In the genomic region with DNA sequence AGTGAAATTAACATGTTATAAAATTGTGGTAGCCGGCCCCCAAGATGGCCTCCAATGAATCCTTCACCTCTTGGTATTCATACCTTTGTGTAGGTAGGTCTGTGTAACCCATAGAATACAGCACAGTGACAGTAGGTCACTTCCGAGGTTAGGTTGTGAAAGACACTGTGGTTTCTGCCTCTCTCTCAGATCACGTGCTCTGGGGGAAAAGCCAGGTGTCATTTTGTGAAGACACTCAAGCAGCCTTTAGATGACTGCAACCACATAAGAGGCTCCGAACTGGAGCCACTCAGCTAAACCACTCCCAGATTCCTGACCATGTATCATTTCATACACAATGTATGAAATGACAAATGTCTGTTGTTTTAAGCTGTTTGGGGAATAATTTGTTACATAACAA, we compare ENCODE assay signal across 8 cellular contexts.
DNase-seq lines count a peak whose midpoint lies in the region; ATAC-seq and TF ChIP-seq lines count a peak whose summit lies in the region.

No MANE protein-coding gene starts in this region.

- peak; percentile 74 for DNase-seq in NCI-H510A treated with DMSO at 0.1 percent for 48 hours (lab: John Stamatoyannopoulos, UW)
- peak; percentile 60 for DNase-seq in activated gamma-delta T cell treated with anti-CD3 and anti-CD28 coated beads, Interleukin-2, amount 50 U/mL, for 16 hours (ENCODE audit: low read depth)
- peak; percentile 36 to 44 for DNase-seq in stimulated activated CD8-positive, alpha-beta memory T cell treated with anti-CD3 and anti-CD28 coated beads, Interleukin-2, amount 100 ng/mL, for 1 hour (ENCODE audit: low read depth in 2 of 2)
- no peak for DNase-seq in cortex of kidney (lab: John Stamatoyannopoulos, UW)
- no peak for DNase-seq in tibial artery

- no peak overlapping the region for H3K27ac ChIP-seq in tibial artery

- H3K36me3 ChIP-seq in tibial artery, result no peaks in the 10 kb centered on the region

- no peak overlapping the region for H3K4me3 ChIP-seq in tibial artery

- no peaks in the 10 kb centered on the region for H3K9me3 ChIP-seq in tibial artery

- H3K27me3 ChIP-seq in tibial artery, result no peaks in the 10 kb centered on the region

- no peaks in the 10 kb centered on the region for H3K4me1 ChIP-seq in tibial artery

- TF ChIP-seq CTCF in tibial artery (IDR thresholded peaks at IDR 0.05), result no peak

- intact Hi-C loops in tibial artery (cut with DNase I; ENCODE audit: low total_unique reads), result no loop called here

- peak; percentile 95 for ATAC-seq in GM18508 (IDR thresholded peaks at IDR 0.05; ENCODE audit: insufficient read depth, unreplicated experiment)
- ATAC-seq in HG02798 (IDR thresholded peaks at IDR 0.05; ENCODE audit: poor library complexity, unreplicated experiment), result peak; percentile 99
- no peak for ATAC-seq in SK-N-SH treated with all-trans-retinoic acid at 6 μM for 48 hours

TF ChIP-seq in SK-N-SH treated with all-trans-retinoic acid at 6 μM for 48 hours, 23 proteins besides CTCF, POLR2A, EP300 and RAD21:
- TF ChIP-seq GLIS3 (CRISPR knock-in tag; IDR thresholded peaks at IDR 0.05) (no peak), OSR1 (CRISPR knock-in tag; IDR thresholded peaks at IDR 0.05) (no peak), ESRRG (CRISPR knock-in tag; IDR thresholded peaks at IDR 0.05) (no peak), ARNTL (CRISPR knock-in tag; IDR thresholded peaks at IDR 0.05; ENCODE audit: borderline replicate concordance, low read depth) (no peak), PPARA (CRISPR knock-in tag; IDR thresholded peaks at IDR 0.05; ENCODE audit: borderline replicate concordance) (no peak), ZNF70 (CRISPR knock-in tag; IDR thresholded peaks at IDR 0.05) (no peak)
- TF ChIP-seq, protein P1, sequence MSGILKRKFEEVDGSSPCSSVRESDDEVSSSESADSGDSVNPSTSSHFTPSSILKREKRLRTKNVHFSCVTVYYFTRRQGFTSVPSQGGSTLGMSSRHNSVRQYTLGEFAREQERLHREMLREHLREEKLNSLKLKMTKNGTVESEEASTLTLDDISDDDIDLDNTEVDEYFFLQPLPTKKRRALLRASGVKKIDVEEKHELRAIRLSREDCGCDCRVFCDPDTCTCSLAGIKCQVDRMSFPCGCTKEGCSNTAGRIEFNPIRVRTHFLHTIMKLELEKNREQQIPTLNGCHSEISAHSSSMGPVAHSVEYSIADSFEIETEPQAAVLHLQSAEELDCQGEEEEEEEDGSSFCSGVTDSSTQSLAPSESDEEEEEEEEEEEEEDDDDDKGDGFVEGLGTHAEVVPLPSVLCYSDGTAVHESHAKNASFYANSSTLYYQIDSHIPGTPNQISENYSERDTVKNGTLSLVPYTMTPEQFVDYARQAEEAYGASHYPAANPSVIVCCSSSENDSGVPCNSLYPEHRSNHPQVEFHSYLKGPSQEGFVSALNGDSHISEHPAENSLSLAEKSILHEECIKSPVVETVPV (CRISPR knock-in tag; IDR thresholded peaks at IDR 0.05), result no peak
- TF ChIP-seq, protein P2, sequence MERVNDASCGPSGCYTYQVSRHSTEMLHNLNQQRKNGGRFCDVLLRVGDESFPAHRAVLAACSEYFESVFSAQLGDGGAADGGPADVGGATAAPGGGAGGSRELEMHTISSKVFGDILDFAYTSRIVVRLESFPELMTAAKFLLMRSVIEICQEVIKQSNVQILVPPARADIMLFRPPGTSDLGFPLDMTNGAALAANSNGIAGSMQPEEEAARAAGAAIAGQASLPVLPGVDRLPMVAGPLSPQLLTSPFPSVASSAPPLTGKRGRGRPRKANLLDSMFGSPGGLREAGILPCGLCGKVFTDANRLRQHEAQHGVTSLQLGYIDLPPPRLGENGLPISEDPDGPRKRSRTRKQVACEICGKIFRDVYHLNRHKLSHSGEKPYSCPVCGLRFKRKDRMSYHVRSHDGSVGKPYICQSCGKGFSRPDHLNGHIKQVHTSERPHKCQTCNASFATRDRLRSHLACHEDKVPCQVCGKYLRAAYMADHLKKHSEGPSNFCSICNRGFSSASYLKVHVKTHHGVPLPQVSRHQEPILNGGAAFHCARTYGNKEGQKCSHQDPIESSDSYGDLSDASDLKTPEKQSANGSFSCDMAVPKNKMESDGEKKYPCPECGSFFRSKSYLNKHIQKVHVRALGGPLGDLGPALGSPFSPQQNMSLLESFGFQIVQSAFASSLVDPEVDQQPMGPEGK (CRISPR knock-in tag; IDR thresholded peaks at IDR 0.05; ENCODE audit: borderline replicate concordance), result no peak

Comparison
In these comparisons a context has a peak if more than half of its experiments do, and no peak if none do; other contexts are left out.
1. DNase-seq: peak in NCI-H510A treated with DMSO at 0.1 percent for 48 hours (single experiment), activated gamma-delta T cell treated with anti-CD3 and anti-CD28 coated beads, Interleukin-2, amount 50 U/mL, for 16 hours (single experiment) and stimulated activated CD8-positive, alpha-beta memory T cell treated with anti-CD3 and anti-CD28 coated beads, Interleukin-2, amount 100 ng/mL, for 1 hour (2 of 2); none in cortex of kidney (single experiment) and tibial artery (0 of 2).